27 cellular contexts compared by ENCODE assay signal in the genomic region with DNA sequence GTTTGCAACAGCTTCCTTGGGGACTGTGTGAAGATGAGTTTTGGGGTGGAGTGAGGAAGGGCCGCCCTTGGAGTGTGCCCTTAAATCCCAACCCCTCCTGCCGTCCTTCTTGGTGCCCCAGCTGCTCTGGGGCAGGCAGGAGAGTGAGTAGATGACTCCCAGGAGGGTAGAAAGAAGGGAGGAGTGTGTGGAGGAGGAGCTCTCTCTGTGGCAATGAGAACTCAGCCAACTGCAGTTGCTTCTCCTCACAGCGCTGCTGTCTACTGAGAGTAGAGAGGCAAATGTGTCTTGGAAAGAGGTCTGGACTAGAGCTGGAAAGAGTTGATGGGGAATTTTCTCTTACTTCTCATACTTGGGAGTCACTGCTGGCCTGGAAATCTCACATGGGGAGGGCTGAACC. TPM values are rescaled to one million over a fixed set of nuclear protein-coding genes. Genes with fewer than 3 reads are reported as not detected.
"Had no signal": no experiment of that assay in that cellular context is flagged by ENCODE, and none has a peak within 500 bp of the region (broad histone marks: within the 10 kb centered on the region; RNA-seq: fewer than 3 reads in every experiment).

No MANE protein-coding gene starts in this region.

- H3K27ac ChIP-seq: ascending aorta, body of pancreas had no signal

- FAIRE-seq: RCC 7860 had no signal

- H3K9me3 Mint-ChIP-seq: activated B cell treated with CpG ODN at 0.5 μM for 24 hours; activated CD4-positive, alpha-beta T cell treated with anti-CD3 and anti-CD28 coated beads, Interleukin-2, amount 10 ng/mL, durations not matched to agents 24 days and 14 days; activated naive CD4-positive, alpha-beta T cell treated with anti-CD3 and anti-CD28 coated beads, Interleukin-2, amount 50 U/mL, for 24 hours; activated T-cell treated with anti-CD3 and anti-CD28 coated beads, Interleukin-2, amount 50 U/mL, for 24 hours; activated T-helper 1 cell treated with anti-CD3 and anti-CD28 coated beads, Interleukin-12 subunit alpha, Interleukin-12 subunit beta, Interleukin-2, Interleukin-4 antibody, amounts not matched to agents 30 ng/mL and 10 ng/mL and 1 ng/mL, durations not matched to agents 14 hours and 24 hours and 36 hours had no signal

- ATAC-seq: activated CD8-positive, alpha-beta memory T cell treated with anti-CD3 and anti-CD28 coated beads, Interleukin-2, amount 10 ng/mL, durations not matched to agents 7 days and 5 days; body of pancreas; PC-3; T-helper 17 cell had no signal

- H3K4me3 ChIP-seq: ascending aorta, body of pancreas, MG63 had no signal

- H3K27me3 ChIP-seq: ascending aorta, body of pancreas, MG63 had no signal

- H3K9me3 ChIP-seq: ascending aorta, body of pancreas, MG63 had no signal

- H3K36me3 ChIP-seq: ascending aorta, MG63 had no signal

- H3K4me1 Mint-ChIP-seq: activated B cell treated with CpG ODN at 0.5 μM for 24 hours; activated CD4-positive, alpha-beta T cell treated with anti-CD3 and anti-CD28 coated beads, Interleukin-2, amount 10 ng/mL, durations not matched to agents 24 days and 14 days; activated CD8-positive, alpha-beta memory T cell treated with anti-CD3 and anti-CD28 coated beads, Interleukin-2, amount 10 ng/mL, durations not matched to agents 7 days and 5 days; activated naive CD4-positive, alpha-beta T cell treated with anti-CD3 and anti-CD28 coated beads, Interleukin-2, amount 50 U/mL, for 24 hours; T-helper 17 cell had no signal

- H3K4me1 ChIP-seq: ascending aorta, body of pancreas had no signal

- H3K27ac Mint-ChIP-seq: activated B cell treated with CpG ODN at 0.5 μM for 24 hours; activated CD4-positive, alpha-beta T cell treated with anti-CD3 and anti-CD28 coated beads, Interleukin-2, amount 10 ng/mL, durations not matched to agents 24 days and 14 days; activated CD8-positive, alpha-beta memory T cell treated with anti-CD3 and anti-CD28 coated beads, Interleukin-2, amount 10 ng/mL, durations not matched to agents 7 days and 5 days; activated naive CD4-positive, alpha-beta T cell treated with anti-CD3 and anti-CD28 coated beads, Interleukin-2, amount 50 U/mL, for 24 hours; activated T-cell treated with anti-CD3 and anti-CD28 coated beads, Interleukin-2, amount 50 U/mL, for 24 hours; activated T-helper 1 cell treated with anti-CD3 and anti-CD28 coated beads, Interleukin-12 subunit alpha, Interleukin-12 subunit beta, Interleukin-2, Interleukin-4 antibody, amounts not matched to agents 30 ng/mL and 10 ng/mL and 1 ng/mL, durations not matched to agents 14 hours and 24 hours and 36 hours; T-helper 17 cell had no signal

- H3K4me3 Mint-ChIP-seq: activated B cell treated with CpG ODN at 0.5 μM for 24 hours; activated CD4-positive, alpha-beta T cell treated with anti-CD3 and anti-CD28 coated beads, Interleukin-2, amount 10 ng/mL, durations not matched to agents 24 days and 14 days; activated CD8-positive, alpha-beta memory T cell treated with anti-CD3 and anti-CD28 coated beads, Interleukin-2, amount 10 ng/mL, durations not matched to agents 7 days and 5 days; activated naive CD4-positive, alpha-beta T cell treated with anti-CD3 and anti-CD28 coated beads, Interleukin-2, amount 50 U/mL, for 24 hours; activated T-cell treated with anti-CD3 and anti-CD28 coated beads, Interleukin-2, amount 50 U/mL, for 24 hours; activated T-helper 1 cell treated with anti-CD3 and anti-CD28 coated beads, Interleukin-12 subunit alpha, Interleukin-12 subunit beta, Interleukin-2, Interleukin-4 antibody, amounts not matched to agents 30 ng/mL and 10 ng/mL and 1 ng/mL, durations not matched to agents 14 hours and 24 hours and 36 hours; T-helper 17 cell had no signal

- DNase-seq: activated B cell treated with CpG ODN at 0.5 μM for 24 hours; activated CD4-positive, alpha-beta T cell treated with anti-CD3 and anti-CD28 coated beads for 1 hour; activated CD4-positive, alpha-beta T cell treated with anti-CD3 and anti-CD28 coated beads, Interleukin-2, amount 10 ng/mL, durations not matched to agents 24 days and 14 days; activated CD4-positive, alpha-beta T cell treated with anti-CD3 and anti-CD28 coated beads, Interleukin-2, amount 50 U/mL, for 48 hours; activated CD8-positive, alpha-beta memory T cell treated with anti-CD3 and anti-CD28 coated beads, Interleukin-2, amount 10 ng/mL, durations not matched to agents 7 days and 5 days; activated effector memory CD4-positive, alpha-beta T cell treated with Interleukin-2 at 50 U/mL for 16 hours; activated naive CD4-positive, alpha-beta T cell; activated T-cell treated with anti-CD3 and anti-CD28 coated beads, Interleukin-2, amount 50 U/mL, for 24 hours; body of pancreas; MG63; MV-4-11; NCI-H1092 treated with DMSO at 0.1 percent for 48 hours; NCI-H1417 treated with DMSO at 0.1 percent for 48 hours; NCI-H1694; NCI-H2029; NCI-H2107; NCI-H510A treated with DMSO at 0.1 percent for 48 hours; NCI-H69; NK-92 treated with Interleukin-12 subunit alpha and Interleukin-12 subunit beta, amount 100 ng/mL, for 24 hours; PC-3; SIG-M5; T-helper 17 cell; T-helper 9 cell had no signal

- H3K36me3 Mint-ChIP-seq: activated CD8-positive, alpha-beta memory T cell treated with anti-CD3 and anti-CD28 coated beads, Interleukin-2, amount 10 ng/mL, durations not matched to agents 7 days and 5 days; activated naive CD4-positive, alpha-beta T cell treated with anti-CD3 and anti-CD28 coated beads, Interleukin-2, amount 50 U/mL, for 24 hours had no signal

RNA-seq across cellular contexts. Expression of gene SIX2, which starts 21.8 kb away (rescaled TPM):
- total RNA-seq: activated B cell treated with CpG ODN at 0.5 μM for 24 hours; activated CD4-positive, alpha-beta T cell treated with anti-CD3 and anti-CD28 coated beads, Interleukin-2, amount 10 ng/mL, durations not matched to agents 24 days and 14 days; activated CD8-positive, alpha-beta memory T cell treated with anti-CD3 and anti-CD28 coated beads, Interleukin-2, amount 10 ng/mL, durations not matched to agents 7 days and 5 days; activated T-helper 1 cell treated with anti-CD3 and anti-CD28 coated beads, Interleukin-12 subunit alpha, Interleukin-12 subunit beta, Interleukin-2, Interleukin-4 antibody, amounts not matched to agents 30 ng/mL and 10 ng/mL and 1 ng/mL, durations not matched to agents 14 hours and 24 hours and 36 hours; T-helper 17 cell had no signal
